ENCODE assay signal across 24 cellular contexts in the genomic region with DNA sequence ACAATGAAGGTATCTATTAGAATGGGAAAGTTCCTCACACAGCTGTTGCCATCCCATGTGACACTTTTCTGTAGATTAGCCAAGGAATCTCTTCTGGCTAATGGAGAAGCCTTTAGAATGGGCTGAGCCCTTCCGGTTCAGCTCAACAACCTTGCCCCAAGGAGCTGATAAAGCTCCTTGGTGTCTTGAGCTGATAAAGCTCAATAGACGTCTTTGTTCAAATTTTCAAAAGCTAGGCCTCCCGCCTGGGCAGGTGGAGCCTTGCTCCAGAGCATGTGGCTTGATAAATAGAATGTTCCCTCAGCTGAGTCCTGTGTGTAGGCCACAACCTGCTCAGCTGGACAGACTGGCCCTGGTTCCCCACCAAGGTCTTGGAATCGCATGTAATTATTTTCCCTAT.
"Had no signal": no experiment of that assay in that cellular context is flagged by ENCODE, and none has a peak within 500 bp of the region (broad histone marks: within the 10 kb centered on the region; RNA-seq: fewer than 3 reads in every experiment).

No MANE protein-coding gene starts in this region.

- H3K9me3 ChIP-seq: adrenal gland, ascending aorta, esophagus muscularis mucosa, right lobe of liver, upper lobe of right lung had no signal

- H3K9me3 Mint-ChIP-seq: activated CD4-positive, alpha-beta T cell treated with anti-CD3 and anti-CD28 coated beads, Interleukin-2, amount 10 ng/mL, durations not matched to agents 7 days and 5 days; nephron had no signal

- H3K4me1 ChIP-seq: adrenal gland, ascending aorta, esophagus muscularis mucosa, upper lobe of right lung had no signal

- ATAC-seq: activated CD4-positive, CD25-positive, alpha-beta regulatory T cell treated with anti-CD3 and anti-CD28 coated beads, Interleukin-2, amount 50 U/mL, for 24 hours; left cardiac atrium; right lobe of liver; SK-N-SH treated with all-trans-retinoic acid at 6 μM for 48 hours; upper lobe of right lung had no signal

- H3K36me3 ChIP-seq: adrenal gland, ascending aorta, brain microvascular endothelial cell, esophagus muscularis mucosa, right lobe of liver, upper lobe of right lung had no signal

- H3K4me1 Mint-ChIP-seq: nephron had no signal

- DNase-seq: activated CD4-positive, alpha-beta T cell treated with anti-CD3 and anti-CD28 coated beads, Interleukin-2, amount 10 ng/mL, durations not matched to agents 7 days and 5 days; activated T-cell treated with anti-CD3 and anti-CD28 coated beads, Interleukin-2, amount 50 U/mL, for 1 hour; adrenal gland; brain microvascular endothelial cell; central memory CD4-positive, alpha-beta T cell; dermis blood vessel endothelial cell; effector CD8-positive, alpha-beta T cell; glutamatergic neuron; hypothalamus; left cardiac atrium; posterior cingulate gyrus; right lobe of liver; stimulated activated CD4-positive, alpha-beta T cell treated with anti-CD3 and anti-CD28 coated beads, Interleukin-15, amount 100 ng/mL, for 24 hours; stimulated activated CD4-positive, alpha-beta T cell treated with anti-CD3 and anti-CD28 coated beads, Interleukin-2, amount 100 ng/mL, for 48 hours; stimulated activated naive CD4-positive, alpha-beta T cell; T-helper 1 cell; upper lobe of right lung had no signal

- H3K4me3 Mint-ChIP-seq: activated CD4-positive, alpha-beta T cell treated with anti-CD3 and anti-CD28 coated beads, Interleukin-2, amount 10 ng/mL, durations not matched to agents 7 days and 5 days; activated naive CD8-positive, alpha-beta T cell; nephron had no signal

- H3K36me3 Mint-ChIP-seq: activated naive CD8-positive, alpha-beta T cell had no signal

- H3K27ac Mint-ChIP-seq: activated CD4-positive, alpha-beta T cell treated with anti-CD3 and anti-CD28 coated beads, Interleukin-2, amount 10 ng/mL, durations not matched to agents 7 days and 5 days; activated naive CD8-positive, alpha-beta T cell; nephron had no signal

- H3K27ac ChIP-seq: adrenal gland, ascending aorta, brain microvascular endothelial cell, esophagus muscularis mucosa, right lobe of liver, upper lobe of right lung had no signal

- H3K4me2 ChIP-seq: smooth muscle cell had no signal

- H3K27me3 ChIP-seq: adrenal gland, ascending aorta, brain microvascular endothelial cell, esophagus muscularis mucosa, right lobe of liver, upper lobe of right lung had no signal

- H3K4me3 ChIP-seq: adrenal gland, ascending aorta, esophagus muscularis mucosa, right lobe of liver, smooth muscle cell, upper lobe of right lung had no signal
